In genomic region chr9:42238862-42239261, GRCh38 we compare ENCODE assay signal across 4 cellular contexts. TPM values are rescaled to one million over a fixed set of nuclear protein-coding genes. Genes with fewer than 3 reads are reported as not detected.
"Had no signal": no experiment of that assay in that cellular context is flagged by ENCODE, and none has a peak within 500 bp of the region (broad histone marks: within the 10 kb centered on the region; RNA-seq: fewer than 3 reads in every experiment).

No MANE protein-coding gene starts in this region.

RNA-seq across cellular contexts. Expression of gene SPATA31A6, which starts 55.4 kb away (rescaled TPM):
- total RNA-seq: LHCN-M2, PC-3, Peyer's patch, SJSA1 had no signal
